ENCODE assay signal across 8 cellular contexts in the genomic region with DNA sequence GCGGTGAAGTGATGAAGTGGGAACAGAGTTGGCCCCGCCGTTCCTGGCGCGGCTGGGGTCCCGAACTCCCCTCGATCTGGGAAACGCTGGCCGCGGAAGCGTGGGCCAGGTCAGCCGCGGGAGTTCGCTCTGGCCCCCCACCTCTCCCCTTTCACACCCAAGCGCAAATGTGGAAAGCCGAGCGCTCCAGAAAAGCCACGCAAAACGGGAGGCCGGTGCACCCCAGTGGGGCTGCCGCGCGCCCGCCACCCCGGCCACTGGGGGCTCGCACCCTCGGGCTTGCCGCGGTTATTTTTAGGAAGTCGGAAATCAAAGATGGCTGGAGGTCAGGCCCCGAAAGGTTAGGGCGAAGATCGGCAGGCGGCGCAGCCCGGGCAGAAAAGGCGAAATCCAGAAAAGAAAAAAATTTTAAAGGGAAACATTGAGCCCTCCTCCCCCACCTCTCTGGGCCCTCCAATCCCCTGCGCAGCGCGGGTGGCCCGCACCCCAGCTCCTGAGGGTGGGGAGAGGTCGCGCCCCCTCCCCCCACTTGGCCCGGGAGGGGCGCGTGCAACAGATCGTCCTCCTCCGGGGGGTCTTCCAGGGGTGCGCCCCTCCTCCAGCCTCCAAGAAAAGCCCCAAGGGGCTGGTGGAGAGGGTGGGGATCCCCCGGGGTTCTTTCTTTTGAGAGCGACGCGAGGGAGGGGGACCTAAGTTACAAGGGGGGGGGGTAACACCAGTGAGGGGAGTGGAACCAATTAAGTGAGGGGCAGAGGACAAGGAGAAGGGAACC. TPM values are rescaled to one million over a fixed set of nuclear protein-coding genes. Genes with fewer than 3 reads are reported as not detected.
DNase-seq lines count a peak whose midpoint lies in the region; ATAC-seq and TF ChIP-seq lines count a peak whose summit lies in the region.

No MANE protein-coding gene starts in this region.

- H3K36me3 ChIP-seq in ES-I3 (ENCODE audit: insufficient read depth, low read length) (peaks cover 2% of the 10 kb centered on the region; the same call in 1 of the 2 replicates), Peyer's patch (no peaks in the 10 kb centered on the region), rectal smooth muscle tissue (ENCODE audit: control insufficient read depth, insufficient read depth, low read length) (no peaks in the 10 kb centered on the region)

- peaks cover 0 to 21% of the 10 kb centered on the region in 2 donors for H3K27me3 ChIP-seq in Peyer's patch
- H3K27me3 ChIP-seq in rectal smooth muscle tissue (ENCODE audit: control insufficient read depth, insufficient read depth, low read length), result peaks cover 18% of the 10 kb centered on the region

- TF ChIP-seq CTCF in Peyer's patch (IDR thresholded peaks at IDR 0.05) (no peak), fibroblast of pulmonary artery (IDR thresholded peaks at IDR 0.05; ENCODE audit: low read length, missing control alignments) (peak; percentile 3)

- no peak for TF ChIP-seq POLR2A in Peyer's patch (IDR thresholded peaks at IDR 0.05)

- H3K4me3 ChIP-seq in Peyer's patch (peak overlapping the region; percentile 15 to 49 (median 38)), fibroblast of pulmonary artery (replicated peaks; ENCODE audit: low read depth, low read length) (peak overlapping the region; percentile 53), rectal smooth muscle tissue (ENCODE audit: low read length) (peak overlapping the region; percentile 58)

- H3K27ac ChIP-seq in Peyer's patch, result no peak overlapping the region
- H3K27ac ChIP-seq in rectal smooth muscle tissue (ENCODE audit: low read depth, low read length), result no peak overlapping the region

- H3K4me1 ChIP-seq in ES-I3 (ENCODE audit: insufficient read depth, low read length) (peaks cover 31% of the 10 kb centered on the region), Peyer's patch (peaks cover 3 to 27% (median 8%) of the 10 kb centered on the region in 4 donors), rectal smooth muscle tissue (ENCODE audit: control insufficient read depth, insufficient read depth, low read length) (no peaks in the 10 kb centered on the region)

- DNase-seq in Peyer's patch (no peak), fibroblast of pulmonary artery (ENCODE audit: low read depth) (no peak), COLO829 (ENCODE audit: low spot score) (no peak), activated gamma-delta T cell treated with Interleukin-2 at 50 U/mL for 16 hours (no peak)

- H3K9me3 ChIP-seq in ES-I3 (ENCODE audit: control insufficient read depth, insufficient read depth, low read length) (no peaks in the 10 kb centered on the region), Peyer's patch (no peaks in the 10 kb centered on the region)

- ATAC-seq in HG03521 (IDR thresholded peaks at IDR 0.05; ENCODE audit: unreplicated experiment) (no peak), GM18868 (IDR thresholded peaks at IDR 0.05; ENCODE audit: unreplicated experiment) (no peak)

- H3K9ac ChIP-seq in ES-I3 (ENCODE audit: low read depth, low read length) (peak overlapping the region; percentile 98), rectal smooth muscle tissue (ENCODE audit: low read length) (no peak overlapping the region)

RNA-seq across cellular contexts. Expression of gene SALL4, which starts 0.9 kb away (rescaled TPM):
- 10 to 100 TPM in 1 of 4 donors, 1 to 10 TPM in 1, not detected in 2; 1.7 to 13.2 TPM for total RNA-seq in Peyer's patch

RNA-seq across cellular contexts. Expression of gene ATP9A, which starts 33.2 kb away (rescaled TPM):
- total RNA-seq in Peyer's patch, result 10 to 100 TPM; 27.2 to 73.1 (median 48.7) TPM
